7 cellular contexts compared by ENCODE assay signal in the genomic region with DNA sequence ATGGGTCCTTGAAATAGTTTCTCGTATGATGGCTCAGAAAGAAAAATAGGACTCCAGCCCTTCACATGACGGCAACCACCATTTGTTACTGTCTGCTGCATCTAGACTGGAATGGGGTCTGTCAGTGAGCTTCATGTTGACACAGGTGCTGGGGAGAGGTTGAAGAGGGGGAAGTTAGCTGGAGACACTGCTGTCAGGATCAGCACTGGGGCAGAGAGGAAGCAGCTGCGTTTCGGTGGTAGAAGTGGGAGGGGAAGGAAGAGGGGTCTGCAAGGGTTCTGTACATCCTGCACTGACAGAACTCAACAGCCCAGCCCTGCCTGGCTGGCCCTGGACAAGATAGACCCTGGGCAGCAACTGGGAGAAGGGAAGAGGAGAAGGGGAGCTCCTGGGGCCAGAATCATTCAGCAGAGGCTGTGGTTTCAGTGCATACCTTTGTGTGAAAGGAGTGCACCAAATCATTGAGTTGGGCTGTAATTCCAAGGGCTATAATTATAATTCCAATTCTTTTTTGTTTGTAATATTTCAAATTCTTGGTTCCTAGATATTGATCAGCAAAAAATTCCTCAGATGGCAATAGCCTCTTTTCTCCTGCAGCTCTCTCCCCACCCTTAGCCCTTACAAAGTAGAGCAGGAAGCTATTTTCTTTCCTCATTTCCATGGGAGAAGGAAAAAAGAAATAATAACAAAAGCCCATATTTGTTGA.
A peak's percentile ranks its signal among the peaks of the same experiment; 100 is the strongest.
DNase-seq lines count a peak whose midpoint lies in the region; ATAC-seq, FAIRE-seq and TF ChIP-seq lines count a peak whose summit lies in the region.

No MANE protein-coding gene starts in this region.

- ATAC-seq in HG03039 (IDR thresholded peaks at IDR 0.05; ENCODE audit: unreplicated experiment), result peak; percentile 67

- H3K4me1 ChIP-seq in esophagus squamous epithelium, result no peaks in the 10 kb centered on the region

- H3K4me3 ChIP-seq in esophagus squamous epithelium, result no peak overlapping the region

- H3K9me3 ChIP-seq in esophagus squamous epithelium, result no peaks in the 10 kb centered on the region

- DNase-seq in GM19239 (ENCODE audit: insufficient read length, low spot score) (no peak), NCI-H510A (lab: John Stamatoyannopoulos, UW) (peak; percentile 74), pulmonary artery endothelial cell (ENCODE audit: low read depth, low spot score) (peak; percentile 20), NCI-H1694 (lab: John Stamatoyannopoulos, UW) (no peak), esophagus squamous epithelium (lab: John Stamatoyannopoulos, UW) (no peak), NCI-H1048 (lab: John Stamatoyannopoulos, UW) (no peak)

- no peak for TF ChIP-seq CTCF in esophagus squamous epithelium (IDR thresholded peaks at IDR 0.05)

- no peak overlapping the region for H3K27ac ChIP-seq in esophagus squamous epithelium

- FAIRE-seq in GM19239 (lab: Jason Lieb, UNC), result peak; percentile 82

- H3K27me3 ChIP-seq in esophagus squamous epithelium, result no peaks in the 10 kb centered on the region

- TF ChIP-seq POLR2A in esophagus squamous epithelium (IDR thresholded peaks at IDR 0.05), result no peak

- WGBS in esophagus squamous epithelium, 2 donors, result 30 to 32% methylated on average over 4 of the region's 4 CpGs

- intact Hi-C loops in esophagus squamous epithelium (cut with DNase I), result no loop called here

- H3K36me3 ChIP-seq in esophagus squamous epithelium, result no peaks in the 10 kb centered on the region

Comparison
In these comparisons a context has a peak if more than half of its experiments do, and no peak if none do; other contexts are left out.
1. DNase-seq: peak in NCI-H510A (single experiment) and pulmonary artery endothelial cell (single experiment); none in GM19239 (single experiment), NCI-H1694 (single experiment), esophagus squamous epithelium (single experiment) and NCI-H1048 (single experiment).